Comparison of ENCODE assay signal across 11 cellular contexts in genomic region chr5:58259685-58260152, GRCh38.
DNase-seq lines count a peak whose midpoint lies in the region; ATAC-seq and TF ChIP-seq lines count a peak whose summit lies in the region.
"Had no signal": no experiment of that assay in that cellular context is flagged by ENCODE, and none has a peak within 500 bp of the region (broad histone marks: within the 10 kb centered on the region; RNA-seq: fewer than 3 reads in every experiment).

No MANE protein-coding gene starts in this region.

- no peaks in the 10 kb centered on the region for H3K36me3 Mint-ChIP-seq in natural killer cell

- H3K4me1 ChIP-seq in GM23248 (ENCODE audit: insufficient read depth) (peaks cover 36% of the 10 kb centered on the region), SJSA1 (replicated peaks) (peaks cover 41% of the 10 kb centered on the region)

- no peak for TF ChIP-seq CTCF in natural killer cell (IDR thresholded peaks at IDR 0.05)

- H3K4me1 Mint-ChIP-seq in natural killer cell = no peaks in the 10 kb centered on the region

- H3K9me3 ChIP-seq in GM23248 (ENCODE audit: low read depth) (no peaks in the 10 kb centered on the region), SJSA1 (replicated peaks) (no peaks in the 10 kb centered on the region)
- H3K9me3 ChIP-seq: vagina had no signal

- WGBS in GM23248 (ENCODE audit: low coverage in 1 of 2, low lambda C conversion rate in 2 of 2, missing lambda C conversion rate in 2 of 2), 2 experiments = 6% methylated on average over 6 of the region's 6 CpGs

- no peak for ATAC-seq in natural killer cell

- in situ Hi-C loops in GM23248 (cut with MboI) = no loop called here

- H3K27me3 ChIP-seq in GM23248 (replicated peaks; ENCODE audit: insufficient read depth) = no peaks in the 10 kb centered on the region
- H3K27me3 ChIP-seq in SJSA1 (replicated peaks) = no peaks in the 10 kb centered on the region
- H3K27me3 ChIP-seq: vagina had no signal

- 0 out of 2 replicates have a peak overlapping the region, but pooled peaks have one; percentile 22 for H2AFZ ChIP-seq in GM23248

- H4K20me1 ChIP-seq in GM23248 (ENCODE audit: insufficient read depth) = no peaks in the 10 kb centered on the region

- H3K27me3 Mint-ChIP-seq in natural killer cell (ENCODE audit: low read depth in 2 of 2) = no peaks in the 10 kb centered on the region

- no peak overlapping the region for H3K4me3 Mint-ChIP-seq in natural killer cell
- H3K4me3 Mint-ChIP-seq: activated T-cell treated with anti-CD3 and anti-CD28 coated beads, Interleukin-2, amount 50 U/mL, for 24 hours had no signal

- peaks cover 0 to 2% of the 10 kb centered on the region in 2 donors for H3K9me3 Mint-ChIP-seq in natural killer cell
- H3K9me3 Mint-ChIP-seq: activated T-cell treated with anti-CD3 and anti-CD28 coated beads, Interleukin-2, amount 50 U/mL, for 24 hours had no signal

- no peak overlapping the region for H3K27ac Mint-ChIP-seq in natural killer cell
- H3K27ac Mint-ChIP-seq: activated T-cell treated with anti-CD3 and anti-CD28 coated beads, Interleukin-2, amount 50 U/mL, for 24 hours had no signal

- H3K79me2 ChIP-seq in GM23248 (ENCODE audit: insufficient read depth) = no peaks in the 10 kb centered on the region

- H3F3A ChIP-seq in GM23248 (ENCODE audit: insufficient read depth) = peaks cover 40% of the 10 kb centered on the region

- H3K9me2 ChIP-seq in GM23248 (ENCODE audit: insufficient read depth) = no peaks in the 10 kb centered on the region

- peak; percentile 91 for DNase-seq in GM23248
- peak; percentile 88 to 90 for DNase-seq in SJSA1 (ENCODE audit: low read depth in 1 of 2, low spot score in 2 of 2)
- peak; percentile 87 for DNase-seq in fibroblast of peridontal ligament (ENCODE audit: extremely low read depth)
- peak; percentile 77 for DNase-seq in pulmonary artery endothelial cell (ENCODE audit: low read depth, low spot score)
- no peak for DNase-seq in natural killer cell
- no peak for DNase-seq in cerebellum (ENCODE audit: low spot score)
- DNase-seq in activated T-cell treated with anti-CD3 and anti-CD28 coated beads for 4 hours = no peak
- no peak for DNase-seq in foreskin melanocyte
- DNase-seq: activated T-cell treated with anti-CD3 and anti-CD28 coated beads, Interleukin-2, amount 50 U/mL, for 24 hours; small intestine had no signal

- intact Hi-C loops in natural killer cell (cut with micrococcal nuclease) = no loop called here

- H3K27ac ChIP-seq in GM23248 (peak overlapping the region; percentile 73), SJSA1 (peak overlapping the region; percentile 91)
- H3K27ac ChIP-seq: vagina had no signal

- peak overlapping the region; percentile 60 for H3K4me2 ChIP-seq in GM23248 (ENCODE audit: unreplicated experiment)

- H3K36me3 ChIP-seq in GM23248 (ENCODE audit: low read depth) (no peaks in the 10 kb centered on the region), SJSA1 (no peaks in the 10 kb centered on the region)
- H3K36me3 ChIP-seq: vagina had no signal

- H3K4me3 ChIP-seq in GM23248 (peak overlapping the region; percentile 43), SJSA1 (peak overlapping the region; percentile 5; the same call in 1 of the 2 replicates)
- H3K4me3 ChIP-seq: vagina had no signal

- peak overlapping the region; percentile 41 for H3K9ac ChIP-seq in GM23248

Comparison
In these comparisons a context has a peak if more than half of its experiments do, and no peak if none do; other contexts are left out.
1. DNase-seq: peak in GM23248 (single experiment), SJSA1 (2 of 2), fibroblast of peridontal ligament (single experiment) and pulmonary artery endothelial cell (single experiment); none in natural killer cell (single experiment), cerebellum (single experiment), activated T-cell treated with anti-CD3 and anti-CD28 coated beads for 4 hours (single experiment) and foreskin melanocyte (single experiment).